8 cellular contexts compared by ENCODE assay signal in genomic region chr7:131226116-131226562, GRCh38.
A peak's percentile ranks its signal among the peaks of the same experiment; 100 is the strongest.
DNase-seq lines count a peak whose midpoint lies in the region; ATAC-seq, FAIRE-seq and TF ChIP-seq lines count a peak whose summit lies in the region.

No MANE protein-coding gene starts in this region.

- H2BK15ac ChIP-seq in H1 (ENCODE audit: low read length), result peak overlapping the region; percentile 40; the same call in 1 of the 2 replicates

- DNase-seq in GM10248 (ENCODE audit: extremely low spot score) (peak; percentile 35), M059J (ENCODE audit: low read depth) (peak; percentile 71), H1 (ENCODE audit: low read depth in 1 of 2, low spot score in 2 of 2) (no peak), ovary (no peak), SIG-M5 treated with dmso at 0.1 percent for 504 hours (lab: John Stamatoyannopoulos, UW; ENCODE audit: unreplicated experiment) (no peak), mesothelial cell of epicardium (ENCODE audit: low spot score in 2 of 2, unreplicated experiment in 2 of 2) (no peak)
- DNase-seq in activated CD8-positive, alpha-beta memory T cell treated with anti-CD3 and anti-CD28 coated beads, Interleukin-2, amount 50 U/mL, for 4 hours, result no peak

- no peak overlapping the region for H3K18ac ChIP-seq in H1 (ENCODE audit: extremely low read depth, low read length)

- no peaks in the 10 kb centered on the region for H3K79me2 ChIP-seq in H1 (ENCODE audit: control insufficient read depth in 1 of 2, insufficient read depth in 2 of 2, low read length in 2 of 2)

- 94% methylated on average over 3 of the region's 3 CpGs; no CpG with 5 or more reads in 1 of the 2 experiments for WGBS in H1 (ENCODE audit: extremely low coverage in 1 of 2, insufficient coverage in 1 of 2, insufficient read length in 1 of 2, insufficient replicate concordance in 2 of 2, low coverage in 1 of 2, low lambda C conversion rate in 2 of 2, missing lambda C conversion rate in 1 of 2), 2 experiments
- WGBS in ovary, 3 donors, result 16 to 46% (median 18%) methylated on average over 3 of the region's 3 CpGs

- intact Hi-C loops in ovary (cut with DNase I), result loop anchor here in 1 of 4 donors (5.0 kb wide), 1 partner anchor 119 kb away; no protein-coding TSS in a partner anchor

- no peak overlapping the region for H2BK120ac ChIP-seq in H1 (replicated peaks; ENCODE audit: low read depth, low read length)

- no peak overlapping the region for H3K9ac ChIP-seq in H1 (replicated peaks in 1 of 4; ENCODE audit: extremely low read depth in 1 of 4, low read depth in 3 of 4, low read length in 3 of 4)

- H3K23ac ChIP-seq in H1 (ENCODE audit: insufficient read length), result no peak overlapping the region

- H3K27ac Mint-ChIP-seq in mesothelial cell of epicardium, result no peak overlapping the region

- H3K27ac ChIP-seq in H1 (ENCODE audit: low read depth, low read length), result no peak overlapping the region
- H3K27ac ChIP-seq in ovary, result peak overlapping the region; percentile 13 to 66

- no peak overlapping the region for H2AFZ ChIP-seq in H1 (ENCODE audit: low read length)

- H4K8ac ChIP-seq in H1 (ENCODE audit: extremely low read depth, insufficient read depth, low read length), result no peak overlapping the region

- H4K91ac ChIP-seq in H1 (replicated peaks; ENCODE audit: insufficient read length, low read length), result no peak overlapping the region

- no peaks in the 10 kb centered on the region for H3K36me3 Mint-ChIP-seq in mesothelial cell of epicardium

- H3K4me1 ChIP-seq in H1 (replicated peaks in 1 of 4; ENCODE audit: control insufficient read depth in 3 of 4, insufficient read depth in 4 of 4, low read length in 3 of 4), result peaks cover 0 to 3% (median 0%) of the 10 kb centered on the region in 4 experiments; a peak in 4 of 7 replicates
- H3K4me1 ChIP-seq in ovary (ENCODE audit: insufficient read depth), result peaks cover 5% of the 10 kb centered on the region

- TF ChIP-seq CTCF in GM10248 (IDR thresholded peaks at IDR 0.05; ENCODE audit: control extremely low read depth, extremely low read depth, low read depth, missing control alignments) (no peak), H1 (IDR thresholded peaks at IDR 0.05; ENCODE audit: control extremely low read depth in 1 of 3, insufficient read depth in 1 of 3, low read depth in 1 of 3, low read length in 3 of 3) (no peak), ovary (IDR thresholded peaks at IDR 0.05) (no peak), mesothelial cell of epicardium (IDR thresholded peaks at IDR 0.05; ENCODE audit: unreplicated experiment) (no peak)

- no peak for TF ChIP-seq EP300 in H1 (IDR thresholded peaks at IDR 0.05; ENCODE audit: borderline replicate concordance in 1 of 2, low read depth in 2 of 2, low read length in 2 of 2)
- TF ChIP-seq EP300 in ovary (IDR thresholded peaks at IDR 0.05), result no peak

- H3K4me3 Mint-ChIP-seq in mesothelial cell of epicardium, result no peak overlapping the region

- H2AK5ac ChIP-seq in H1 (ENCODE audit: low read depth, low read length), result no peak overlapping the region

- FAIRE-seq in H1 (lab: Jason Lieb, UNC), result no peak

- POLR2A ChIA-PET in GM10248 (lab: Yijun Ruan, JAX), result no interaction called here
- POLR2A ChIA-PET in H1 (lab: Charles Lee; ENCODE audit: partially characterized antibody), result no interaction called here

- H3K56ac ChIP-seq in H1 (replicated peaks; ENCODE audit: insufficient read length, low read depth, low read length), result no peak overlapping the region

- no peaks in the 10 kb centered on the region for H3K36me3 ChIP-seq in H1 (ENCODE audit: control insufficient read depth in 2 of 4, insufficient read depth in 4 of 4, low read length in 3 of 4)
- H3K36me3 ChIP-seq in ovary, result no peaks in the 10 kb centered on the region

- no peaks in the 10 kb centered on the region for H3K23me2 ChIP-seq in H1 (ENCODE audit: low read depth, low read length)

- peaks cover 3% of the 10 kb centered on the region for H3K4me1 Mint-ChIP-seq in mesothelial cell of epicardium

- no peak overlapping the region for H3K4ac ChIP-seq in H1 (replicated peaks; ENCODE audit: insufficient read length, low read depth, low read length)

- no peak overlapping the region for H3K4me2 ChIP-seq in H1 (ENCODE audit: insufficient read depth in 1 of 2, low read depth in 2 of 2, low read length in 2 of 2)

- no peaks in the 10 kb centered on the region for H3K27me3 Mint-ChIP-seq in mesothelial cell of epicardium (ENCODE audit: low read depth)

- no peaks in the 10 kb centered on the region for H3K9me3 Mint-ChIP-seq in mesothelial cell of epicardium

- no peak overlapping the region for H2BK20ac ChIP-seq in H1 (ENCODE audit: low read length)

- ATAC-seq in GM18868 (IDR thresholded peaks at IDR 0.05; ENCODE audit: unreplicated experiment), result no peak

- no peak overlapping the region; the same call in 1 of the 2 replicates for H2BK12ac ChIP-seq in H1 (ENCODE audit: low read depth, low read length)

- H3K27me3 ChIP-seq in H1 (replicated peaks in 1 of 4; ENCODE audit: control insufficient read depth in 3 of 4, extremely low read depth in 1 of 4, insufficient read depth in 3 of 4, low read length in 3 of 4) (no peaks in the 10 kb centered on the region), ovary (no peaks in the 10 kb centered on the region)

- no peak for TF ChIP-seq RAD21 in H1 (IDR thresholded peaks at IDR 0.05 in 1 of 2, conservative IDR thresholded peaks at IDR 0.05 in 1 of 2; ENCODE audit: low read depth in 2 of 2, low read length in 2 of 2)

- no peaks in the 10 kb centered on the region for H3K79me1 ChIP-seq in H1 (ENCODE audit: low read depth, low read length)

- peak overlapping the region; percentile 25 for H4K5ac ChIP-seq in H1 (ENCODE audit: insufficient read length, low read depth, low read length)

- H3K4me3 ChIP-seq in H1 (ENCODE audit: extremely low read depth in 1 of 4, insufficient read depth in 2 of 4, low read depth in 3 of 4, low read length in 4 of 4) (no peak overlapping the region), ovary (no peak overlapping the region)

- no peak overlapping the region for H3K14ac ChIP-seq in H1 (ENCODE audit: insufficient read length)

- H3K9me3 ChIP-seq in H1 (ENCODE audit: insufficient read depth in 2 of 2, low read depth in 1 of 2, low read length in 1 of 2) (no peaks in the 10 kb centered on the region), ovary (no peaks in the 10 kb centered on the region)

- CTCF ChIA-PET in GM10248 (lab: Yijun Ruan, JAX), result no interaction called here
- CTCF ChIA-PET in H1 (lab: Charles Lee; ENCODE audit: partially characterized antibody), result no interaction called here

- TF ChIP-seq POLR2A in H1 (IDR thresholded peaks at IDR 0.05; ENCODE audit: control extremely low read depth in 1 of 2, low read depth in 2 of 2, low read length in 2 of 2), result no peak
- TF ChIP-seq POLR2A in ovary (IDR thresholded peaks at IDR 0.05), result no peak

- no peaks in the 10 kb centered on the region for H4K20me1 ChIP-seq in H1 (replicated peaks in 1 of 2; ENCODE audit: control insufficient read depth in 1 of 2, insufficient read depth in 2 of 2, low read length in 2 of 2)

- H2BK5ac ChIP-seq in H1 (ENCODE audit: low read depth, low read length), result no peak overlapping the region

TF ChIP-seq in H1, 55 proteins besides CTCF, POLR2A, EP300 and RAD21:
- TF ChIP-seq RNF2 (IDR thresholded peaks at IDR 0.05; ENCODE audit: borderline replicate concordance, low read depth, low read length, missing control alignments, poor library complexity, severe bottlenecking), result no peak
- TF ChIP-seq NANOG (IDR thresholded peaks at IDR 0.05; ENCODE audit: insufficient read depth, low read depth, low read length, poor library complexity, severe bottlenecking), result no peak
- no peak for TF ChIP-seq CHD1 (IDR thresholded peaks at IDR 0.05; ENCODE audit: low read depth, low read length)
- TF ChIP-seq SP1 (IDR thresholded peaks at IDR 0.05; ENCODE audit: low read depth, low read length), result no peak
- TF ChIP-seq SP4 (IDR thresholded peaks at IDR 0.05; ENCODE audit: low read length), result no peak
- TF ChIP-seq CEBPB (IDR thresholded peaks at IDR 0.05; ENCODE audit: low read depth, low read length), result no peak
- no peak for TF ChIP-seq MAFK (IDR thresholded peaks at IDR 0.05; ENCODE audit: low read depth, low read length)
- no peak for TF ChIP-seq SAP30 (IDR thresholded peaks at IDR 0.05; ENCODE audit: insufficient read depth, insufficient replicate concordance, low read length)

Comparison
In these comparisons a context has a peak if more than half of its experiments do, and no peak if none do; other contexts are left out.
1. DNase-seq: peak in GM10248 (single experiment) and M059J (single experiment); none in H1 (0 of 2), ovary (0 of 5), SIG-M5 treated with dmso at 0.1 percent for 504 hours (single experiment), mesothelial cell of epicardium (0 of 2) and activated CD8-positive, alpha-beta memory T cell treated with anti-CD3 and anti-CD28 coated beads, Interleukin-2, amount 50 U/mL, for 4 hours (single experiment).